1 cellular context compared by ENCODE assay signal in the genomic region with DNA sequence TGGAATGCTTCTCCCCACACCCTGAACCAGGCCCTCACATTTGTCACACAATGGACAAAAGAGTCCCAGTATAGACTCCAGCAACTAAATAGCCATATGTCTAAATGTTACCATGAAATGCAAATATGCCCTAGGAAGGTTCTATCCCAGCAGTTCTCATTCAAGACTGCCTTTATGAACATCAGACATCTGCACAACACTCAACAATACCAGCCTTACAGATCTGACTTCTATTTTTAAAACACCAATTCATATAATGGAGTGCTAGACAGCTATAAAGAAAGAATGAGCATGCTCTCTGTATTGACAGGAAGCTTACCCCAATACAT.
TF ChIP-seq lines count a peak whose summit lies in the region.

No MANE protein-coding gene starts in this region.

TF ChIP-seq in endothelial cell of umbilical vein, 7 proteins besides CTCF, POLR2A, EP300 and RAD21 (continued from another document):
- no peak for TF ChIP-seq FOS (IDR thresholded peaks at IDR 0.05; ENCODE audit: borderline replicate concordance, insufficient read depth, low read length)
- TF ChIP-seq JUN (IDR thresholded peaks at IDR 0.05; ENCODE audit: borderline replicate concordance, insufficient read depth, insufficient read length, low read depth), result no peak
TF ChIP-seq in endothelial cell of umbilical vein: peak in this region for 0.
